ENCODE assay signal across 33 cellular contexts in genomic region chr1:185816460-185816859, GRCh38.
DNase-seq lines count a peak whose midpoint lies in the region; FAIRE-seq and TF ChIP-seq lines count a peak whose summit lies in the region.
"Had no signal": no experiment of that assay in that cellular context is flagged by ENCODE, and none has a peak within 500 bp of the region (broad histone marks: within the 10 kb centered on the region; RNA-seq: fewer than 3 reads in every experiment).

No MANE protein-coding gene starts in this region.

- H2AFZ ChIP-seq in ACC112 (ENCODE audit: low read length, unreplicated experiment) (peak overlapping the region; percentile 3), GM23248 (no peak overlapping the region), trophoblast cell (ENCODE audit: insufficient read depth, low read length, poor library complexity) (no peak overlapping the region)

- H3K9ac ChIP-seq in GM23248 (no peak overlapping the region), trophoblast cell (ENCODE audit: low read length) (no peak overlapping the region)
- H3K9ac ChIP-seq: BLaER1 treated with 17β-estradiol and CSF1 and Interleukin-3, amounts not matched to agents 10 nM and 100 nM had no signal

- no peak overlapping the region for H4K91ac ChIP-seq in trophoblast cell (ENCODE audit: low read depth, low read length)

- no peak overlapping the region for H3K27ac Mint-ChIP-seq in progenitor cell of endocrine pancreas
- H3K27ac Mint-ChIP-seq: activated CD4-positive, alpha-beta T cell treated with anti-CD3 and anti-CD28 coated beads, Interleukin-2, amount 10 ng/mL, durations not matched to agents 24 days and 14 days; activated naive CD8-positive, alpha-beta T cell treated with anti-CD3 and anti-CD28 coated beads, Interleukin-2, amount 10 ng/mL, durations not matched to agents 7 days and 5 days; T-helper 2 cell treated with Interferon-gamma antibody and Interleukin-4, amounts not matched to agents 5 μg/mL and 100 μg/mL, for 36 hours had no signal

- no peak overlapping the region for H3K23ac ChIP-seq in trophoblast cell (ENCODE audit: low read length)

- WGBS in GM23248 (ENCODE audit: low coverage in 1 of 2, low lambda C conversion rate in 2 of 2, missing lambda C conversion rate in 2 of 2), 2 experiments, result 0% methylated on average over 1 of the region's 1 CpG
- no CpG with 5 or more reads among the region's 1 CpG for WGBS in trophoblast cell (ENCODE audit: extremely low coverage, insufficient coverage, insufficient read length)

- H3K27ac ChIP-seq in ACC112 (ENCODE audit: low read depth, low read length) (no peak overlapping the region), GM23248 (no peak overlapping the region), trophoblast cell (ENCODE audit: low read depth, low read length) (no peak overlapping the region)
- H3K27ac ChIP-seq: BLaER1 treated with 17β-estradiol and CSF1 and Interleukin-3, amounts not matched to agents 10 nM and 100 nM; body of pancreas; gastroesophageal sphincter; right lobe of liver; testis; VCaP had no signal

- no peaks in the 10 kb centered on the region for H3K9me3 ChIP-seq in GM23248 (ENCODE audit: low read depth)
- H3K9me3 ChIP-seq in trophoblast cell (ENCODE audit: insufficient read depth, low read depth, low read length), result no peaks in the 10 kb centered on the region
- H3K9me3 ChIP-seq: BLaER1 treated with 17β-estradiol and CSF1 and Interleukin-3, amounts not matched to agents 10 nM and 100 nM; body of pancreas; gastroesophageal sphincter; testis had no signal

- H4K20me1 ChIP-seq in GM23248 (ENCODE audit: insufficient read depth), result no peaks in the 10 kb centered on the region
- H4K20me1 ChIP-seq: BLaER1 treated with 17β-estradiol and CSF1 and Interleukin-3, amounts not matched to agents 10 nM and 100 nM had no signal

- no peak for TF ChIP-seq CTCF in bronchial epithelial cell (IDR thresholded peaks at IDR 0.05; ENCODE audit: insufficient read depth, low read length, severe bottlenecking)
- no peak for TF ChIP-seq CTCF in foreskin fibroblast (IDR thresholded peaks at IDR 0.05; ENCODE audit: low read depth, low read length)
- TF ChIP-seq CTCF in progenitor cell of endocrine pancreas (IDR thresholded peaks at IDR 0.05; ENCODE audit: unreplicated experiment), result no peak

- H3K9me2 ChIP-seq in GM23248 (ENCODE audit: insufficient read depth), result no peaks in the 10 kb centered on the region

- no peak overlapping the region for H3K4me2 ChIP-seq in GM23248 (ENCODE audit: unreplicated experiment)
- no peak overlapping the region for H3K4me2 ChIP-seq in trophoblast cell (ENCODE audit: low read length)
- H3K4me2 ChIP-seq: BLaER1 treated with 17β-estradiol and CSF1 and Interleukin-3, amounts not matched to agents 10 nM and 100 nM had no signal

- peak; percentile 76 for DNase-seq in GM23248
- DNase-seq in bronchial epithelial cell (ENCODE audit: low read depth), result peak; percentile 12
- DNase-seq in foreskin fibroblast, result peak; percentile 81 to 90
- DNase-seq in progenitor cell of endocrine pancreas (ENCODE audit: low spot score, unreplicated experiment), result no peak
- DNase-seq in HTR-8/SVneo (ENCODE audit: insufficient read length, low spot score), result no peak
- DNase-seq in trophoblast cell, result no peak
- no peak for DNase-seq in NCI-H446 (lab: John Stamatoyannopoulos, UW)
- DNase-seq: 8988T; activated CD4-positive, alpha-beta T cell treated with anti-CD3 and anti-CD28 coated beads, Interleukin-2, amount 10 ng/mL, durations not matched to agents 24 days and 14 days; activated effector memory CD4-positive, alpha-beta T cell treated with anti-CD3 and anti-CD28 coated beads, Interleukin-2, amount 50 U/mL, for 16 hours; activated naive CD8-positive, alpha-beta T cell treated with anti-CD3 and anti-CD28 coated beads, Interleukin-2, amount 10 ng/mL, durations not matched to agents 7 days and 5 days; activated T-cell treated with anti-CD3 and anti-CD28 coated beads, Interleukin-2, amount 50 U/mL, for 1 hour; body of pancreas; DMS53; GDM1; HCEC 1CT; hippocampal formation; KBM-7; NCI-H146; NCI-H446 treated with DMSO at 0.1 percent for 48 hours; PC-3; right lobe of liver; stimulated activated naive CD4-positive, alpha-beta T cell treated with Interleukin-2 at 50 U/mL for 16 hours; testis had no signal

- no peak overlapping the region for H4K12ac ChIP-seq in trophoblast cell (ENCODE audit: low read depth, low read length)

- H2AK5ac ChIP-seq in trophoblast cell (ENCODE audit: low read length), result no peak overlapping the region

- H2BK5ac ChIP-seq in trophoblast cell (ENCODE audit: low read depth, low read length, poor library complexity), result no peak overlapping the region

- H3K27me3 Mint-ChIP-seq in progenitor cell of endocrine pancreas, result no peaks in the 10 kb centered on the region

- in situ Hi-C loops in GM23248 (cut with MboI), result loop anchor here (25.0 kb wide), 1 partner anchor 396 kb away; no protein-coding TSS in a partner anchor

- H3K79me2 ChIP-seq in ACC112 (ENCODE audit: control insufficient read depth, insufficient read depth, low read length, unreplicated experiment) (no peaks in the 10 kb centered on the region), GM23248 (ENCODE audit: insufficient read depth) (no peaks in the 10 kb centered on the region), trophoblast cell (ENCODE audit: control insufficient read depth, insufficient read depth, low read length, poor library complexity) (no peaks in the 10 kb centered on the region)

- H3K36me3 ChIP-seq in ACC112 (ENCODE audit: insufficient read depth, low read length), result no peaks in the 10 kb centered on the region
- no peaks in the 10 kb centered on the region for H3K36me3 ChIP-seq in GM23248 (ENCODE audit: low read depth)
- no peaks in the 10 kb centered on the region for H3K36me3 ChIP-seq in bronchial epithelial cell (ENCODE audit: control insufficient read depth, insufficient read depth, low read length)
- no peaks in the 10 kb centered on the region for H3K36me3 ChIP-seq in trophoblast cell (ENCODE audit: control insufficient read depth in 1 of 2, insufficient read depth in 2 of 2, low read length in 2 of 2)
- H3K36me3 ChIP-seq: BLaER1 treated with 17β-estradiol and CSF1 and Interleukin-3, amounts not matched to agents 10 nM and 100 nM; gastroesophageal sphincter; right lobe of liver had no signal

- H3K4me3 Mint-ChIP-seq in progenitor cell of endocrine pancreas (ENCODE audit: low read depth), result no peak overlapping the region
- H3K4me3 Mint-ChIP-seq: activated CD4-positive, alpha-beta T cell treated with anti-CD3 and anti-CD28 coated beads, Interleukin-2, amount 10 ng/mL, durations not matched to agents 24 days and 14 days; activated naive CD8-positive, alpha-beta T cell treated with anti-CD3 and anti-CD28 coated beads, Interleukin-2, amount 10 ng/mL, durations not matched to agents 7 days and 5 days; neural crest cell; T-helper 2 cell treated with Interferon-gamma antibody and Interleukin-4, amounts not matched to agents 5 μg/mL and 100 μg/mL, for 36 hours had no signal

- H3K4me3 ChIP-seq in ACC112 (ENCODE audit: low read depth, low read length) (no peak overlapping the region), GM23248 (no peak overlapping the region), bronchial epithelial cell (ENCODE audit: low read depth, low read length) (no peak overlapping the region), foreskin fibroblast (ENCODE audit: low read depth in 1 of 2, low read length in 2 of 2) (no peak overlapping the region), trophoblast cell (ENCODE audit: low read depth, low read length) (no peak overlapping the region)
- H3K4me3 ChIP-seq: BLaER1 treated with 17β-estradiol and CSF1 and Interleukin-3, amounts not matched to agents 10 nM and 100 nM; body of pancreas; gastroesophageal sphincter; right lobe of liver; testis had no signal

- no peaks in the 10 kb centered on the region for H3K36me3 Mint-ChIP-seq in progenitor cell of endocrine pancreas (ENCODE audit: insufficient read depth)
- H3K36me3 Mint-ChIP-seq: activated naive CD8-positive, alpha-beta T cell treated with anti-CD3 and anti-CD28 coated beads, Interleukin-2, amount 10 ng/mL, durations not matched to agents 7 days and 5 days had no signal

- no peak overlapping the region for H4K8ac ChIP-seq in trophoblast cell (ENCODE audit: low read depth, low read length)

- no peak for FAIRE-seq in bronchial epithelial cell (lab: Jason Lieb, UNC)
- FAIRE-seq in HTR-8/SVneo (lab: Jason Lieb, UNC), result no peak
- FAIRE-seq: endothelial cell of umbilical vein, GM19239, urothelium cell line had no signal

- H3K27me3 ChIP-seq in ACC112 (ENCODE audit: insufficient read depth, low read length), result no peaks in the 10 kb centered on the region
- no peaks in the 10 kb centered on the region for H3K27me3 ChIP-seq in GM23248 (replicated peaks; ENCODE audit: insufficient read depth)
- H3K27me3 ChIP-seq in bronchial epithelial cell (ENCODE audit: control insufficient read depth, insufficient read depth, low read length), result no peaks in the 10 kb centered on the region
- no peaks in the 10 kb centered on the region for H3K27me3 ChIP-seq in trophoblast cell (ENCODE audit: insufficient read depth, low read length)
- H3K27me3 ChIP-seq: BLaER1 treated with 17β-estradiol and CSF1 and Interleukin-3, amounts not matched to agents 10 nM and 100 nM; body of pancreas; gastroesophageal sphincter; right lobe of liver; testis had no signal

- H2BK12ac ChIP-seq in trophoblast cell (ENCODE audit: low read length), result no peak overlapping the region

- peaks cover 3% of the 10 kb centered on the region for H3K4me1 Mint-ChIP-seq in progenitor cell of endocrine pancreas (ENCODE audit: low read depth)
- H3K4me1 Mint-ChIP-seq: activated CD4-positive, alpha-beta T cell treated with anti-CD3 and anti-CD28 coated beads, Interleukin-2, amount 10 ng/mL, durations not matched to agents 24 days and 14 days; activated naive CD8-positive, alpha-beta T cell treated with anti-CD3 and anti-CD28 coated beads, Interleukin-2, amount 10 ng/mL, durations not matched to agents 7 days and 5 days; neural crest cell had no signal

- H2BK120ac ChIP-seq in trophoblast cell (ENCODE audit: insufficient read depth, low read length, poor library complexity), result no peak overlapping the region

- no peak overlapping the region for H3K18ac ChIP-seq in trophoblast cell (ENCODE audit: low read length)

- H3K79me1 ChIP-seq in trophoblast cell (ENCODE audit: low read length), result no peaks in the 10 kb centered on the region

- no peak overlapping the region for H3K14ac ChIP-seq in trophoblast cell (ENCODE audit: low read length)

- H3F3A ChIP-seq in GM23248 (ENCODE audit: insufficient read depth), result no peaks in the 10 kb centered on the region

- H3K4me1 ChIP-seq in ACC112 (ENCODE audit: control insufficient read depth, insufficient read depth, low read length, unreplicated experiment), result peaks cover 3% of the 10 kb centered on the region
- peaks cover 11% of the 10 kb centered on the region for H3K4me1 ChIP-seq in GM23248 (ENCODE audit: insufficient read depth)
- no peaks in the 10 kb centered on the region for H3K4me1 ChIP-seq in trophoblast cell (ENCODE audit: control insufficient read depth in 1 of 2, insufficient read depth in 2 of 2, low read length in 2 of 2)
- H3K4me1 ChIP-seq: body of pancreas, right lobe of liver, testis had no signal

- no peak overlapping the region for H3K4ac ChIP-seq in trophoblast cell (ENCODE audit: low read depth, low read length)

- no peaks in the 10 kb centered on the region for H3K9me3 Mint-ChIP-seq in progenitor cell of endocrine pancreas (ENCODE audit: low read depth)
- H3K9me3 Mint-ChIP-seq: activated CD4-positive, alpha-beta T cell treated with anti-CD3 and anti-CD28 coated beads, Interleukin-2, amount 10 ng/mL, durations not matched to agents 24 days and 14 days; activated naive CD8-positive, alpha-beta T cell treated with anti-CD3 and anti-CD28 coated beads, Interleukin-2, amount 10 ng/mL, durations not matched to agents 7 days and 5 days; neural crest cell; T-helper 2 cell treated with Interferon-gamma antibody and Interleukin-4, amounts not matched to agents 5 μg/mL and 100 μg/mL, for 36 hours had no signal

Comparison
In these comparisons a context has a peak if more than half of its experiments do, and no peak if none do; other contexts are left out.
1. DNase-seq: peak in GM23248 (single experiment), bronchial epithelial cell (single experiment) and foreskin fibroblast (2 of 2); none in progenitor cell of endocrine pancreas (single experiment), HTR-8/SVneo (single experiment), trophoblast cell (0 of 2) and NCI-H446 (0 of 2).